In genomic region chr12:89019439-89020120, GRCh38 we compare ENCODE assay signal across 8 cellular contexts.
DNase-seq lines count a peak whose midpoint lies in the region; ATAC-seq and TF ChIP-seq lines count a peak whose summit lies in the region.

No MANE protein-coding gene starts in this region.

- peaks cover 13% of the 10 kb centered on the region for H3K4me1 ChIP-seq in GM23248 (ENCODE audit: insufficient read depth)
- no peaks in the 10 kb centered on the region for H3K4me1 ChIP-seq in OCI-LY7 (ENCODE audit: insufficient read depth, low read length, poor library complexity, severe bottlenecking)

- no peak overlapping the region for H3K27ac Mint-ChIP-seq in natural killer cell treated with Interleukin-12 subunit alpha and Interleukin-12 subunit beta and Interleukin-15 and Interleukin-18, amount 100 ng/mL, for 72 hours

- BruUV-seq in OCI-LY7 (replicated peaks; lab: Mats Ljungman, UMichigan) = no TSS peak

- H3K9me3 ChIP-seq in GM23248 (ENCODE audit: low read depth) = no peaks in the 10 kb centered on the region
- H3K9me3 ChIP-seq in OCI-LY7 (ENCODE audit: low read length) = no peaks in the 10 kb centered on the region

- peak overlapping the region; percentile 77 for H3K9ac ChIP-seq in GM23248

- H3K36me3 ChIP-seq in GM23248 (ENCODE audit: low read depth) = no peaks in the 10 kb centered on the region
- H3K36me3 ChIP-seq in OCI-LY7 (ENCODE audit: insufficient read depth, low read length) = no peaks in the 10 kb centered on the region

- H3K4me3 Mint-ChIP-seq in natural killer cell treated with Interleukin-12 subunit alpha and Interleukin-12 subunit beta and Interleukin-15 and Interleukin-18, amount 100 ng/mL, for 72 hours = no peak overlapping the region

- no peaks in the 10 kb centered on the region for H3K79me2 ChIP-seq in GM23248 (ENCODE audit: insufficient read depth)
- no peaks in the 10 kb centered on the region for H3K79me2 ChIP-seq in OCI-LY7 (ENCODE audit: insufficient read depth, low read depth, low read length)

- peak overlapping the region; percentile 98 for H3K4me2 ChIP-seq in GM23248 (ENCODE audit: unreplicated experiment)
- 0 out of 2 replicates have a peak overlapping the region, but pooled peaks have one; percentile 16 for H3K4me2 ChIP-seq in OCI-LY7 (ENCODE audit: low read length)

- intact Hi-C loops in OCI-LY7 (cut with micrococcal nuclease; ENCODE audit: unreplicated experiment) = loop anchor here (1.0 to 5.0 kb wide), 2 partner anchors 442 to 1918 kb away; no protein-coding TSS in a partner anchor

- peaks cover 15% of the 10 kb centered on the region for H3F3A ChIP-seq in GM23248 (ENCODE audit: insufficient read depth)

- H2AFZ ChIP-seq in GM23248 = peak overlapping the region; percentile 95
- peak overlapping the region; percentile 5; the same call in 1 of the 2 replicates for H2AFZ ChIP-seq in OCI-LY7 (ENCODE audit: low read length)

- H3K4me3 ChIP-seq in GM23248 (peak overlapping the region; percentile 85), OCI-LY7 (ENCODE audit: low read depth, low read length, poor library complexity, severe bottlenecking) (no peak overlapping the region)

- CTCF ChIA-PET in OCI-LY7 (lab: Charles Lee; ENCODE audit: unreplicated experiment) = interaction anchor here (1.0 kb wide), 2 partner anchors 9 to 60 kb away, joined by 3 read pairs; no protein-coding TSS in a partner anchor

- in situ Hi-C loops in GM23248 (cut with MboI) = no loop called here

- H3K27me3 Mint-ChIP-seq in natural killer cell treated with Interleukin-12 subunit alpha and Interleukin-12 subunit beta and Interleukin-15 and Interleukin-18, amount 100 ng/mL, for 72 hours = peaks cover 0 to 2% of the 10 kb centered on the region in 2 donors

- WGBS in GM23248 (ENCODE audit: low coverage in 1 of 2, low lambda C conversion rate in 2 of 2, missing lambda C conversion rate in 2 of 2), 2 experiments = 1 to 2% methylated on average over 14 of the region's 14 CpGs

- TF ChIP-seq CTCF in OCI-LY7 (conservative IDR thresholded peaks at IDR 0.05; ENCODE audit: low read length) = peak; percentile 84

- POLR2A ChIA-PET in OCI-LY7 (lab: Charles Lee) = interaction anchor here (0.6 kb wide), 2 partner anchors 440 to 1323 kb away, joined by 3 to 5 read pairs; no protein-coding TSS in a partner anchor

- peaks cover 6 to 8% of the 10 kb centered on the region in 2 donors for H3K4me1 Mint-ChIP-seq in natural killer cell treated with Interleukin-12 subunit alpha and Interleukin-12 subunit beta and Interleukin-15 and Interleukin-18, amount 100 ng/mL, for 72 hours (ENCODE audit: low read depth in 2 of 2)

- ATAC-seq in natural killer cell treated with Interleukin-12 subunit alpha and Interleukin-12 subunit beta and Interleukin-15 and Interleukin-18, amount 100 ng/mL, for 72 hours = peak; percentile 94 to 96

- H3K36me3 Mint-ChIP-seq in natural killer cell treated with Interleukin-12 subunit alpha and Interleukin-12 subunit beta and Interleukin-15 and Interleukin-18, amount 100 ng/mL, for 72 hours = no peaks in the 10 kb centered on the region

- H3K27me3 ChIP-seq in GM23248 (replicated peaks; ENCODE audit: insufficient read depth) = no peaks in the 10 kb centered on the region

- peak overlapping the region; percentile 74 for H3K27ac ChIP-seq in GM23248
- no peak overlapping the region for H3K27ac ChIP-seq in OCI-LY7 (ENCODE audit: low read depth, low read length, poor library complexity, severe bottlenecking)

- H4K20me1 ChIP-seq in GM23248 (ENCODE audit: insufficient read depth) (no peaks in the 10 kb centered on the region), OCI-LY7 (ENCODE audit: insufficient read depth, low read length) (no peaks in the 10 kb centered on the region)

- no peaks in the 10 kb centered on the region for H3K9me2 ChIP-seq in GM23248 (ENCODE audit: insufficient read depth)
- no peaks in the 10 kb centered on the region for H3K9me2 ChIP-seq in OCI-LY7 (ENCODE audit: insufficient read depth, low read length)

- DNase-seq in ELF-1 (ENCODE audit: low read depth, low spot score) = peak; percentile 81
- DNase-seq in GM23248 = peak; percentile 89
- DNase-seq in KG1 (lab: John Stamatoyannopoulos, UW) = peak; percentile 72
- peak; percentile 64 for DNase-seq in OCI-LY7 (ENCODE audit: low spot score)
- DNase-seq in activated T-cell treated with anti-CD3 and anti-CD28 coated beads for 48 hours (ENCODE audit: low read depth) = peak; percentile 58
- DNase-seq in fibroblast of gingiva (ENCODE audit: low read depth) = peak; percentile 70
- peak; percentile 85 for DNase-seq in natural killer cell treated with Interleukin-12 subunit alpha and Interleukin-12 subunit beta and Interleukin-15 and Interleukin-18, amount 100 ng/mL, for 72 hours (ENCODE audit: low spot score)
- DNase-seq in stimulated activated naive CD4-positive, alpha-beta T cell (lab: John Stamatoyannopoulos, UW) = peak; percentile 30 to 72 (median 50)

- H3K9me3 Mint-ChIP-seq in natural killer cell treated with Interleukin-12 subunit alpha and Interleukin-12 subunit beta and Interleukin-15 and Interleukin-18, amount 100 ng/mL, for 72 hours = no peaks in the 10 kb centered on the region
